ENCODE assay signal across 2 cellular contexts in the genomic region with DNA sequence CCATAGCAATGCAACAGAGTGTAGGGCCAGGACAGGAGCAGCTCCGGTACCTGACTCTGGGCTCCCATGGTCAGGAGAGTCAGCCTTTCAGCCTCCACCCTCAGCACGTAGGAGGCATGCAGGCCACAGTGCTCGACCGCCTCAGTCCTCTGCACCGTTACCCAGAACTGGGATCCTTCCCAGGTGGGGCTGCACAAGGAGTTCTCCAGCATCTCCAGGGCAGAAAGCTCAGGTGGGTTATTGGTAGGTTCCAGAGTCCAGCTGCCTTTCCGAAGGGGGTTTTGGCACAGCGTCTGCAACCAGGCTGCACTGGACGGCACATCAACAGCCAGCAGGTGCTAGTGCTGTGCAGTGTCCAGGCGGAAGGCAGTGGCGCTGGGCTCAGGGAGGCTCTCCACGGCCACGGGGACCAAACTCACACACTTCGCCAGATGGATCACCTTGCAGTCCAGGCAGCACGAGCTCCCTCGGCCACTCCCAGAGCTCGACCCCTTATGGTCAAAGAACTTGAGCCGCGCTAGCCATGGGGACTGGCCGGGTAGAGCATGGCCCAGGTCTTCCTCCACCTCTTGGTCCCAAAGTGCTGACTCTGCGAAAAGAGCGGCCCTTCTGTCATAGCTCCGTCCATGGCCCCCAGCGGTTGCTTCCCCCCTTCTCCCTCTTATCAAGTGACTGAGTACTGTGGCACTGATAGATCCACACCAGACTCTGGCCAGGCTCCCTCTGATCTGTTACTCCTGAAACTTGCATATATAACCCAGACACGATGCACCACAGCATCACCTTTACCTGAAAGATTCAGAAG.
TF ChIP-seq lines count a peak whose summit lies in the region.

No MANE protein-coding gene starts in this region.

TF ChIP-seq in GM23338, 12 proteins besides CTCF, POLR2A, EP300 and RAD21 (continues in another document):
- TF ChIP-seq, protein P1, sequence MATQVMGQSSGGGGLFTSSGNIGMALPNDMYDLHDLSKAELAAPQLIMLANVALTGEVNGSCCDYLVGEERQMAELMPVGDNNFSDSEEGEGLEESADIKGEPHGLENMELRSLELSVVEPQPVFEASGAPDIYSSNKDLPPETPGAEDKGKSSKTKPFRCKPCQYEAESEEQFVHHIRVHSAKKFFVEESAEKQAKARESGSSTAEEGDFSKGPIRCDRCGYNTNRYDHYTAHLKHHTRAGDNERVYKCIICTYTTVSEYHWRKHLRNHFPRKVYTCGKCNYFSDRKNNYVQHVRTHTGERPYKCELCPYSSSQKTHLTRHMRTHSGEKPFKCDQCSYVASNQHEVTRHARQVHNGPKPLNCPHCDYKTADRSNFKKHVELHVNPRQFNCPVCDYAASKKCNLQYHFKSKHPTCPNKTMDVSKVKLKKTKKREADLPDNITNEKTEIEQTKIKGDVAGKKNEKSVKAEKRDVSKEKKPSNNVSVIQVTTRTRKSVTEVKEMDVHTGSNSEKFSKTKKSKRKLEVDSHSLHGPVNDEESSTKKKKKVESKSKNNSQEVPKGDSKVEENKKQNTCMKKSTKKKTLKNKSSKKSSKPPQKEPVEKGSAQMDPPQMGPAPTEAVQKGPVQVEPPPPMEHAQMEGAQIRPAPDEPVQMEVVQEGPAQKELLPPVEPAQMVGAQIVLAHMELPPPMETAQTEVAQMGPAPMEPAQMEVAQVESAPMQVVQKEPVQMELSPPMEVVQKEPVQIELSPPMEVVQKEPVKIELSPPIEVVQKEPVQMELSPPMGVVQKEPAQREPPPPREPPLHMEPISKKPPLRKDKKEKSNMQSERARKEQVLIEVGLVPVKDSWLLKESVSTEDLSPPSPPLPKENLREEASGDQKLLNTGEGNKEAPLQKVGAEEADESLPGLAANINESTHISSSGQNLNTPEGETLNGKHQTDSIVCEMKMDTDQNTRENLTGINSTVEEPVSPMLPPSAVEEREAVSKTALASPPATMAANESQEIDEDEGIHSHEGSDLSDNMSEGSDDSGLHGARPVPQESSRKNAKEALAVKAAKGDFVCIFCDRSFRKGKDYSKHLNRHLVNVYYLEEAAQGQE (IDR thresholded peaks at IDR 0.05; ENCODE audit: unreplicated experiment): no peak
- TF ChIP-seq EZH2 (IDR thresholded peaks at IDR 0.05; ENCODE audit: low read depth, unreplicated experiment) (no peak), ZNF331 (CRISPR knock-in tag; IDR thresholded peaks at IDR 0.05; ENCODE audit: low read depth) (no peak), ZNF114 (CRISPR knock-in tag; IDR thresholded peaks at IDR 0.05) (no peak), CREB1 (CRISPR knock-in tag; IDR thresholded peaks at IDR 0.05; ENCODE audit: low read depth) (no peak), JUNB (IDR thresholded peaks at IDR 0.05; ENCODE audit: unreplicated experiment) (no peak), EZH2phosphoT487 (IDR thresholded peaks at IDR 0.05; ENCODE audit: unreplicated experiment) (no peak), STAT1 (IDR thresholded peaks at IDR 0.05; ENCODE audit: unreplicated experiment) (no peak), POLR2AphosphoS5 (IDR thresholded peaks at IDR 0.05; ENCODE audit: low read depth) (no peak)
- TF ChIP-seq, protein P2, sequence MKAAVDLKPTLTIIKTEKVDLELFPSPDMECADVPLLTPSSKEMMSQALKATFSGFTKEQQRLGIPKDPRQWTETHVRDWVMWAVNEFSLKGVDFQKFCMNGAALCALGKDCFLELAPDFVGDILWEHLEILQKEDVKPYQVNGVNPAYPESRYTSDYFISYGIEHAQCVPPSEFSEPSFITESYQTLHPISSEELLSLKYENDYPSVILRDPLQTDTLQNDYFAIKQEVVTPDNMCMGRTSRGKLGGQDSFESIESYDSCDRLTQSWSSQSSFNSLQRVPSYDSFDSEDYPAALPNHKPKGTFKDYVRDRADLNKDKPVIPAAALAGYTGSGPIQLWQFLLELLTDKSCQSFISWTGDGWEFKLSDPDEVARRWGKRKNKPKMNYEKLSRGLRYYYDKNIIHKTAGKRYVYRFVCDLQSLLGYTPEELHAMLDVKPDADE (IDR thresholded peaks at IDR 0.05): no peak

TF ChIP-seq in H1, 55 proteins besides CTCF, POLR2A, EP300 and RAD21:
- TF ChIP-seq BACH1 (IDR thresholded peaks at IDR 0.05; ENCODE audit: low read length) (no peak), NRF1 (IDR thresholded peaks at IDR 0.05; ENCODE audit: low read depth, low read length) (no peak), MAFK (IDR thresholded peaks at IDR 0.05; ENCODE audit: low read depth, low read length) (peak; percentile 91), SUZ12 (IDR thresholded peaks at IDR 0.05; ENCODE audit: low read length) (no peak), CHD1 (IDR thresholded peaks at IDR 0.05; ENCODE audit: low read depth, low read length) (no peak)
